20 cellular contexts compared by ENCODE assay signal in the genomic region with DNA sequence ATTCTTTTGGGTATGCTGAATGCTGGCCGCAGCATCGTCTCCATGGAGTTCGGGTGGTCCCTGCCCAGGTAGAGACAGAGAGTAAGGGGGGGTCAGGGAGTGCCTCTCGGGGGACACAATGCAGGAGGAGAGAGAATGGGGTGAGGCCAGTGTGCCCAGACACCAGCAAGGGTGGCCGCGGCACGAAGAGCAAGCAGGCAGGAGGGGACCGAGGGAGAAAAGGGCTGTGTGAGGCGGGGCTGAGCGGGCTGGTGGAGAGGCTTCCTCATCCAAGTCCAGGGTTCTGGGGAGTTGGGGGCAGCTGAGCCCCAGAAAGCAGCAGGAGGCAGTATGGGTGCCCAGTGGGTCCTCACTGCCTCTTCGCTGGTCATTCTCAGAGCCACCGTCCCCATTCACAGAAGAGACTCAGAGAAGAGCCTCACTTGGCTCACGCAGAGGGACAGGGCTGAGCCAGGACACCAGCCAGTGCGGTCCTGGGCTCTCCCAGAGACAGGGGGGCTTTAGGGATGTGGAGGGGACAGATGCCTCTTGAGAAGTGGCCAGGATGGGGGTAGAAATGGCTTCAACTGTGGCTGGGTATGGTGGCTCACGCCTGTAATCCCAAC.
A peak's percentile ranks its signal among the peaks of the same experiment; 100 is the strongest.
DNase-seq lines count a peak whose midpoint lies in the region; ATAC-seq, FAIRE-seq and TF ChIP-seq lines count a peak whose summit lies in the region.
"Had no signal": no experiment of that assay in that cellular context is flagged by ENCODE, and none has a peak within 500 bp of the region (broad histone marks: within the 10 kb centered on the region; RNA-seq: fewer than 3 reads in every experiment).

No MANE protein-coding gene starts in this region.

- H2BK12ac ChIP-seq in neuronal stem cell (ENCODE audit: low read length), result no peak overlapping the region

- H3K14ac ChIP-seq in neuronal stem cell (ENCODE audit: low read length), result no peak overlapping the region

- H4K8ac ChIP-seq in neuronal stem cell (ENCODE audit: low read depth, low read length), result no peak overlapping the region

- H2AFZ ChIP-seq in neuronal stem cell (ENCODE audit: low read length), result no peak overlapping the region
- H2AFZ ChIP-seq: GM23338 had no signal

- no peak for ATAC-seq in Right ventricle myocardium superior (ENCODE audit: poor library complexity)
- no peak for ATAC-seq in left cardiac atrium
- no peak for ATAC-seq in HG03097 (IDR thresholded peaks at IDR 0.05; ENCODE audit: low FRiP score, unreplicated experiment)
- ATAC-seq in activated naive CD8-positive, alpha-beta T cell treated with anti-CD3 and anti-CD28 coated beads, Interleukin-2, amount 50 U/mL, for 24 hours, result no peak
- ATAC-seq: GM23338 had no signal

- peak; percentile 28 for DNase-seq in Right ventricle myocardium superior
- DNase-seq in left cardiac atrium, result no peak
- DNase-seq in neuronal stem cell (ENCODE audit: low spot score), result no peak
- no peak for DNase-seq in urothelium cell line (ENCODE audit: low spot score)
- DNase-seq in activated naive CD8-positive, alpha-beta T cell treated with anti-CD3 and anti-CD28 coated beads, Interleukin-2, amount 50 U/mL, for 24 hours, result no peak
- DNase-seq in activated naive CD4-positive, alpha-beta T cell (lab: John Stamatoyannopoulos, UW), result no peak
- DNase-seq: CD4-positive, CD25-positive, alpha-beta regulatory T cell; DMS 273 treated with DMSO at 0.1 percent for 48 hours; DMS79; EL; GF-D8 had no signal

- no peak overlapping the region for H3K27ac ChIP-seq in HEK293 (ENCODE audit: extremely low read depth, low read depth, low read length)
- H3K27ac ChIP-seq in neuronal stem cell (replicated peaks; ENCODE audit: low read length), result no peak overlapping the region
- H3K27ac ChIP-seq: C4-2B had no signal

- H3K9ac ChIP-seq in neuronal stem cell (ENCODE audit: low read depth, low read length, poor library complexity), result no peak overlapping the region

- intact Hi-C loops in Right ventricle myocardium superior (cut with DNase I), result no loop called here
- intact Hi-C loops in left cardiac atrium (cut with DNase I), result no loop called here

- no peaks in the 10 kb centered on the region for H3K36me3 ChIP-seq in HEK293 (ENCODE audit: control insufficient read depth in 2 of 2, insufficient read depth in 1 of 2, low read length in 2 of 2)
- no peaks in the 10 kb centered on the region for H3K36me3 ChIP-seq in neuronal stem cell (replicated peaks in 1 of 2; ENCODE audit: control insufficient read depth in 2 of 2, insufficient read depth in 2 of 2, low read length in 2 of 2)
- H3K36me3 ChIP-seq: HAP-1 had no signal

- H3K4me3 ChIP-seq in HEK293 (ENCODE audit: low read depth, low read length) (no peak overlapping the region), neuronal stem cell (ENCODE audit: low read length in 2 of 2) (no peak overlapping the region)
- H3K4me3 ChIP-seq: GM23338, HAP-1 had no signal

- no peak overlapping the region for H3K4me2 ChIP-seq in neuronal stem cell (ENCODE audit: insufficient read depth, low read length, poor library complexity, severe bottlenecking)
- H3K4me2 ChIP-seq: GM23338 had no signal

- no peak overlapping the region for H2BK15ac ChIP-seq in neuronal stem cell (ENCODE audit: low read length)

- peak overlapping the region; percentile 61 for H2AK5ac ChIP-seq in neuronal stem cell (ENCODE audit: low read depth, low read length)

- no peak overlapping the region for H3K27ac Mint-ChIP-seq in activated naive CD8-positive, alpha-beta T cell treated with anti-CD3 and anti-CD28 coated beads, Interleukin-2, amount 50 U/mL, for 24 hours
- H3K27ac Mint-ChIP-seq: CD4-positive, CD25-positive, alpha-beta regulatory T cell; CD8-positive, alpha-beta memory T cell; GM23338 had no signal

- H3K27me3 Mint-ChIP-seq in activated naive CD8-positive, alpha-beta T cell treated with anti-CD3 and anti-CD28 coated beads, Interleukin-2, amount 50 U/mL, for 24 hours, result peaks cover 17% of the 10 kb centered on the region

- no peak overlapping the region for H4K91ac ChIP-seq in neuronal stem cell (ENCODE audit: low read depth, low read length, poor library complexity)

- no peaks in the 10 kb centered on the region for H3K9me3 Mint-ChIP-seq in activated naive CD8-positive, alpha-beta T cell treated with anti-CD3 and anti-CD28 coated beads, Interleukin-2, amount 50 U/mL, for 24 hours
- H3K9me3 Mint-ChIP-seq: GM23338 had no signal

- H2BK5ac ChIP-seq in neuronal stem cell (ENCODE audit: low read length), result no peak overlapping the region

- POLR2A ChIA-PET in HEK293 (lab: Yijun Ruan, JAX), result no interaction called here

- no peak overlapping the region for H3K4me3 Mint-ChIP-seq in activated naive CD8-positive, alpha-beta T cell treated with anti-CD3 and anti-CD28 coated beads, Interleukin-2, amount 50 U/mL, for 24 hours
- H3K4me3 Mint-ChIP-seq: CD4-positive, CD25-positive, alpha-beta regulatory T cell; CD8-positive, alpha-beta memory T cell; GM23338 had no signal

- peak overlapping the region; percentile 74 for H3K18ac ChIP-seq in neuronal stem cell (ENCODE audit: low read length)

- FAIRE-seq in urothelium cell line (lab: Jason Lieb, UNC), result peak; percentile 37
- FAIRE-seq: D721Med, GM12891, GM18507 had no signal

- CTCF ChIA-PET in HEK293 (lab: Yijun Ruan, JAX), result no interaction called here

- H3K9me3 ChIP-seq in HEK293 (ENCODE audit: control insufficient read depth, insufficient read depth, low read depth, low read length) (no peaks in the 10 kb centered on the region), neuronal stem cell (replicated peaks in 1 of 2; ENCODE audit: control insufficient read depth in 2 of 2, insufficient read depth in 1 of 2, low read depth in 1 of 2, low read length in 2 of 2) (no peaks in the 10 kb centered on the region)
- H3K9me3 ChIP-seq: HAP-1 had no signal

- H3K4ac ChIP-seq in neuronal stem cell (ENCODE audit: low read length), result no peak overlapping the region

- peaks cover 0 to 14% (median 0%) of the 10 kb centered on the region in 3 experiments for H3K27me3 ChIP-seq in neuronal stem cell (ENCODE audit: control insufficient read depth in 3 of 3, insufficient read depth in 3 of 3, low read depth in 1 of 3, low read length in 3 of 3)

- H3K4me1 Mint-ChIP-seq in activated naive CD8-positive, alpha-beta T cell treated with anti-CD3 and anti-CD28 coated beads, Interleukin-2, amount 50 U/mL, for 24 hours, result no peaks in the 10 kb centered on the region
- H3K4me1 Mint-ChIP-seq: CD4-positive, CD25-positive, alpha-beta regulatory T cell; CD8-positive, alpha-beta memory T cell; GM23338 had no signal

- no peaks in the 10 kb centered on the region for H3K79me1 ChIP-seq in neuronal stem cell (ENCODE audit: low read depth, low read length)

- H3K36me3 Mint-ChIP-seq in activated naive CD8-positive, alpha-beta T cell treated with anti-CD3 and anti-CD28 coated beads, Interleukin-2, amount 50 U/mL, for 24 hours (ENCODE audit: low read depth), result no peaks in the 10 kb centered on the region

- H2BK120ac ChIP-seq in neuronal stem cell (ENCODE audit: low read depth, low read length), result no peak overlapping the region

- no peaks in the 10 kb centered on the region for H3K4me1 ChIP-seq in HEK293 (ENCODE audit: control insufficient read depth, insufficient read depth, low read length)
- H3K4me1 ChIP-seq in neuronal stem cell (ENCODE audit: control insufficient read depth in 2 of 2, insufficient read depth in 1 of 2, low read depth in 1 of 2, low read length in 2 of 2), result no peaks in the 10 kb centered on the region
- H3K4me1 ChIP-seq: HAP-1 had no signal

- TF ChIP-seq CTCF in HEK293 (tag by site-specific recombination; IDR thresholded peaks at IDR 0.05), result no peak

- no CpG with 5 or more reads among the region's 15 CpGs for WGBS in neuronal stem cell (ENCODE audit: extremely low coverage in 2 of 2, insufficient read length in 2 of 2, insufficient replicate concordance in 1 of 2), 2 donors

- no peak overlapping the region for H3K23ac ChIP-seq in neuronal stem cell (ENCODE audit: low read depth, low read length, poor library complexity)

TF ChIP-seq in HEK293, 187 proteins besides CTCF, POLR2A, EP300 and RAD21:
- TF ChIP-seq, protein P1, sequence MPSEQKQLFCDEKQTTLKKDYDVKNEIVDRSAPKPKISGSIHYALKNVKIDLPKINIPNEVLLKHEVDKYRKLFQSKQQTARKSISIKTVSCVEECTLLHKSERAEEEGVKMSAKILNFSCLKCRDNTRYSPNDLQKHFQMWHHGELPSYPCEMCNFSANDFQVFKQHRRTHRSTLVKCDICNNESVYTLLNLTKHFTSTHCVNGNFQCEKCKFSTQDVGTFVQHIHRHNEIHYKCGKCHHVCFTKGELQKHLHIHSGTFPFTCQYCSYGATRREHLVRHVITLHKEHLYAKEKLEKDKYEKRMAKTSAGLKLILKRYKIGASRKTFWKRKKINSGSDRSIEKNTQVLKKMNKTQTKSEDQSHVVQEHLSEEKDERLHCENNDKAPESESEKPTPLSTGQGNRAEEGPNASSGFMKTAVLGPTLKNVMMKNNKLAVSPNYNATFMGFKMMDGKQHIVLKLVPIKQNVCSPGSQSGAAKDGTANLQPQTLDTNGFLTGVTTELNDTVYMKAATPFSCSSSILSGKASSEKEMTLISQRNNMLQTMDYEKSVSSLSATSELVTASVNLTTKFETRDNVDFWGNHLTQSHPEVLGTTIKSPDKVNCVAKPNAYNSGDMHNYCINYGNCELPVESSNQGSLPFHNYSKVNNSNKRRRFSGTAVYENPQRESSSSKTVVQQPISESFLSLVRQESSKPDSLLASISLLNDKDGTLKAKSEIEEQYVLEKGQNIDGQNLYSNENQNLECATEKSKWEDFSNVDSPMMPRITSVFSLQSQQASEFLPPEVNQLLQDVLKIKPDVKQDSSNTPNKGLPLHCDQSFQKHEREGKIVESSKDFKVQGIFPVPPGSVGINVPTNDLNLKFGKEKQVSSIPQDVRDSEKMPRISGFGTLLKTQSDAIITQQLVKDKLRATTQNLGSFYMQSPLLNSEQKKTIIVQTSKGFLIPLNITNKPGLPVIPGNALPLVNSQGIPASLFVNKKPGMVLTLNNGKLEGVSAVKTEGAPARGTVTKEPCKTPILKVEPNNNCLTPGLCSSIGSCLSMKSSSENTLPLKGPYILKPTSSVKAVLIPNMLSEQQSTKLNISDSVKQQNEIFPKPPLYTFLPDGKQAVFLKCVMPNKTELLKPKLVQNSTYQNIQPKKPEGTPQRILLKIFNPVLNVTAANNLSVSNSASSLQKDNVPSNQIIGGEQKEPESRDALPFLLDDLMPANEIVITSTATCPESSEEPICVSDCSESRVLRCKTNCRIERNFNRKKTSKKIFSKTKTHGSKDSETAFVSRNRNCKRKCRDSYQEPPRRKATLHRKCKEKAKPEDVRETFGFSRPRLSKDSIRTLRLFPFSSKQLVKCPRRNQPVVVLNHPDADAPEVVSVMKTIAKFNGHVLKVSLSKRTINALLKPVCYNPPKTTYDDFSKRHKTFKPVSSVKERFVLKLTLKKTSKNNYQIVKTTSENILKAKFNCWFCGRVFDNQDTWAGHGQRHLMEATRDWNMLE (tag by site-specific recombination; conservative IDR thresholded peaks at IDR 0.05; ENCODE audit: low read depth), result no peak
- TF ChIP-seq ZBTB8A (tag by site-specific recombination; IDR thresholded peaks at IDR 0.05), result 0 out of 2 replicates have a peak, but pooled peaks have one; percentile 19
